ENCODE assay signal across 16 cellular contexts in the genomic region with DNA sequence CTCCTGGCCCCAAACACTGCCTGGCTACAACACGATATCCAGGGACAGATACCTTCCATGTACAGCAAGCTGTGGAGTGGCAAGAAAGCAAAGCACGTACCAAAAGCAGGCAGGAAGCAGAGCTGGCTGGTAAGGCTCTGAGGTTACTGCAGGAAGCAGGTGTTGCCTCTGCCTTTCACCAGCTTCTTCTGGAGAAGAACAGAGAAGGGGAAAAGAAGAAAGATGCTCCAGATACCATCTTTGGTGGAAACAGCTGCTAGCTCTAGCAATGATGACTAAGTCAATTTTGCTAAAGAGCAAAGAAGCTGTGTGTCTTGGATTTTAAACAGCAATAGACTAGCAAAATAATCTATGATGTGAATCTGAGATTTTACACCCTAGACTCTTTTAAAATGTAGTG. TPM values are rescaled to one million over a fixed set of nuclear protein-coding genes. Genes with fewer than 3 reads are reported as not detected.
DNase-seq lines count a peak whose midpoint lies in the region; ATAC-seq and TF ChIP-seq lines count a peak whose summit lies in the region.
"Had no signal": no experiment of that assay in that cellular context is flagged by ENCODE, and none has a peak within 500 bp of the region (broad histone marks: within the 10 kb centered on the region; RNA-seq: fewer than 3 reads in every experiment).

No MANE protein-coding gene starts in this region.

- intact Hi-C loops in psoas muscle (cut with DNase I) = loop anchor here (5.0 to 10.0 kb wide), 2 partner anchors 80 to 82 kb away; no protein-coding TSS in a partner anchor

- TF ChIP-seq CTCF in psoas muscle (IDR thresholded peaks at IDR 0.05) = no peak

- H3K9me3 ChIP-seq in psoas muscle = no peaks in the 10 kb centered on the region
- H3K9me3 ChIP-seq: spleen had no signal

- 10 to 21% (median 11%) methylated on average over 2 of the region's 2 CpGs for WGBS in psoas muscle, 3 donors

- H3K27ac ChIP-seq in psoas muscle = peak overlapping the region; percentile 12

- H3K36me3 ChIP-seq in psoas muscle (ENCODE audit: insufficient read depth in 1 of 2, low read depth in 1 of 2) = no peaks in the 10 kb centered on the region
- H3K36me3 ChIP-seq: spleen had no signal

- H3K27me3 ChIP-seq in psoas muscle (ENCODE audit: insufficient read depth in 3 of 3, low read length in 2 of 3) = no peaks in the 10 kb centered on the region
- H3K27me3 ChIP-seq: spleen had no signal

- peak in 2 of 4 donors; percentile 76 to 83 for ATAC-seq in psoas muscle
- ATAC-seq in GM18868 (IDR thresholded peaks at IDR 0.05; ENCODE audit: unreplicated experiment) = no peak
- ATAC-seq in GM18517 (IDR thresholded peaks at IDR 0.05; ENCODE audit: unreplicated experiment) = no peak
- ATAC-seq: Panc1 had no signal

- H3K4me1 ChIP-seq in psoas muscle = no peaks in the 10 kb centered on the region

- no peak overlapping the region for H3K4me3 ChIP-seq in psoas muscle
- H3K4me3 ChIP-seq: dorsolateral prefrontal cortex, spleen had no signal

- DNase-seq in activated gamma-delta T cell treated with Interleukin-2 at 50 U/mL for 16 hours = peak; percentile 36
- DNase-seq in activated gamma-delta T cell (lab: John Stamatoyannopoulos, UW) = no peak
- DNase-seq in MV-4-11 (lab: John Stamatoyannopoulos, UW) = peak; percentile 41
- DNase-seq in activated T-helper 1 cell treated with Interleukin-2 at 50 U/mL for 16 hours (ENCODE audit: low read depth) = peak; percentile 15
- no peak for DNase-seq in psoas muscle
- DNase-seq in HuH-7.5 (ENCODE audit: low spot score) = no peak
- DNase-seq: activated CD8-positive, alpha-beta memory T cell treated with anti-CD3 and anti-CD28 coated beads, Interleukin-2, amount 50 U/mL, for 48 hours; hippocampal formation; NCI-H1417 treated with DMSO at 0.1 percent for 48 hours; spleen had no signal

RNA-seq across cellular contexts. Expression of gene PRSS1, which starts 34.9 kb away (rescaled TPM):
- 1 to 10 TPM in 2 of 4 donors, not detected in 2; 1.3 to 8.7 TPM for total RNA-seq in psoas muscle
- 1 to 10 TPM in 2 of 3 donors, not detected in 1; 1.4 to 2.2 TPM for polyA plus RNA-seq in psoas muscle
- total RNA-seq: dorsolateral prefrontal cortex, myocyte had no signal
- polyA plus RNA-seq: AG04450 had no signal

RNA-seq across cellular contexts. Expression of gene PRSS2, which starts 56.4 kb away (rescaled TPM):
- 1 to 10 TPM in 2 of 4 donors, not detected in 2; 1.7 to 6.2 TPM for total RNA-seq in psoas muscle
- polyA plus RNA-seq in psoas muscle = 1 to 10 TPM in 1 of 3 donors, under 1 TPM in 2; 0.04 to 2.8 (median 0.66) TPM
- total RNA-seq: dorsolateral prefrontal cortex, myocyte had no signal
- polyA plus RNA-seq: AG04450 had no signal

Comparison
In these comparisons a context has a peak if more than half of its experiments do, and no peak if none do; other contexts are left out.
1. DNase-seq: peak in activated gamma-delta T cell treated with Interleukin-2 at 50 U/mL for 16 hours (single experiment), MV-4-11 (single experiment) and activated T-helper 1 cell treated with Interleukin-2 at 50 U/mL for 16 hours (single experiment); none in activated gamma-delta T cell (single experiment), psoas muscle (0 of 2) and HuH-7.5 (single experiment).